Comparison of ENCODE assay signal across 27 cellular contexts in genomic region chr15:77853910-77854309, GRCh38.
A peak's percentile ranks its signal among the peaks of the same experiment; 100 is the strongest.
DNase-seq lines count a peak whose midpoint lies in the region; ATAC-seq, FAIRE-seq and TF ChIP-seq lines count a peak whose summit lies in the region.
"Had no signal": no experiment of that assay in that cellular context is flagged by ENCODE, and none has a peak within 500 bp of the region (broad histone marks: within the 10 kb centered on the region; RNA-seq: fewer than 3 reads in every experiment).

No MANE protein-coding gene starts in this region.

- TF ChIP-seq EP300 in HepG2 (IDR thresholded peaks at IDR 0.05; ENCODE audit: low read depth in 2 of 2, low read length in 2 of 2) (no peak), HepG2 (CRISPR knock-in tag; IDR thresholded peaks at IDR 0.05; ENCODE audit: borderline replicate concordance) (no peak)

- WGBS in right lobe of liver (ENCODE audit: insufficient coverage, low coverage, low lambda C conversion rate, missing lambda C conversion rate), result 59% methylated on average over 6 of the region's 6 CpGs
- 29% methylated on average over 6 of the region's 6 CpGs for WGBS in HepG2 (ENCODE audit: low lambda C conversion rate)
- WGBS in spleen, 5 donors, result 78 to 85% (median 84%) methylated on average over 6 of the region's 6 CpGs

- H3K27me3 ChIP-seq in right lobe of liver (no peaks in the 10 kb centered on the region), HepG2 (ENCODE audit: control insufficient read depth in 1 of 2, insufficient read depth in 2 of 2, low read length in 2 of 2) (peaks cover 0 to 31% of the 10 kb centered on the region in 2 experiments; a peak in 2 of 5 replicates), lower lobe of right lung (ENCODE audit: low read depth) (peaks cover 3% of the 10 kb centered on the region), spleen (replicated peaks in 1 of 7) (peaks cover 0 to 21% (median 0%) of the 10 kb centered on the region in 7 donors)
- H3K27me3 ChIP-seq: BE2C; BLaER1 treated with 17β-estradiol and CSF1 and Interleukin-3, amounts not matched to agents 10 nM and 100 nM had no signal

- H3K4me3 Mint-ChIP-seq in activated CD8-positive, alpha-beta memory T cell treated with anti-CD3 and anti-CD28 coated beads, Interleukin-2, amount 10 ng/mL, durations not matched to agents 7 days and 5 days, result no peak overlapping the region
- H3K4me3 Mint-ChIP-seq: CD14-positive monocyte; CD4-positive, alpha-beta T cell; CD8-positive, alpha-beta memory T cell had no signal

- no peak overlapping the region for H3K4me3 ChIP-seq in right lobe of liver
- H3K4me3 ChIP-seq in HepG2 (replicated peaks in 1 of 3; ENCODE audit: insufficient read depth in 1 of 3, low read depth in 2 of 3, low read length in 3 of 3), result no peak overlapping the region
- H3K4me3 ChIP-seq in lower lobe of right lung, result no peak overlapping the region
- H3K4me3 ChIP-seq in spleen, result no peak overlapping the region
- H3K4me3 ChIP-seq: A549; BLaER1 treated with 17β-estradiol and CSF1 and Interleukin-3, amounts not matched to agents 10 nM and 100 nM; GM12878; GM23248 had no signal

- TF ChIP-seq RAD21 in HepG2 (CRISPR knock-in tag; IDR thresholded peaks at IDR 0.05), result no peak

- in situ Hi-C loops in HepG2 (cut with HindIII; ENCODE audit: extremely low pct_ligation_motif_present, low pct_unique_long_range_greater_than_20kb), result no loop called here

- no peaks in the 10 kb centered on the region for H3K36me3 ChIP-seq in right lobe of liver
- H3K36me3 ChIP-seq in HepG2 (replicated peaks in 1 of 2; ENCODE audit: control insufficient read depth in 1 of 2, insufficient read depth in 2 of 2, low read length in 2 of 2), result no peaks in the 10 kb centered on the region
- no peaks in the 10 kb centered on the region for H3K36me3 ChIP-seq in lower lobe of right lung
- no peaks in the 10 kb centered on the region for H3K36me3 ChIP-seq in spleen
- H3K36me3 ChIP-seq: BE2C; BLaER1 treated with 17β-estradiol and CSF1 and Interleukin-3, amounts not matched to agents 10 nM and 100 nM had no signal

- H3K79me2 ChIP-seq in HepG2 (ENCODE audit: insufficient read depth, low read length), result no peaks in the 10 kb centered on the region

- ATAC-seq in activated CD8-positive, alpha-beta memory T cell treated with anti-CD3 and anti-CD28 coated beads, Interleukin-2, amount 10 ng/mL, durations not matched to agents 7 days and 5 days, result no peak
- ATAC-seq in right lobe of liver (no peak), HepG2 (no peak), lower lobe of right lung (no peak)
- ATAC-seq: A549, GM12878 had no signal

- no peak overlapping the region for H3K27ac Mint-ChIP-seq in activated CD8-positive, alpha-beta memory T cell treated with anti-CD3 and anti-CD28 coated beads, Interleukin-2, amount 10 ng/mL, durations not matched to agents 7 days and 5 days
- H3K27ac Mint-ChIP-seq: CD4-positive, alpha-beta T cell; CD8-positive, alpha-beta memory T cell had no signal

- no peak for TF ChIP-seq CTCF in right lobe of liver (IDR thresholded peaks at IDR 0.05)
- no peak for TF ChIP-seq CTCF in HepG2 (CRISPR knock-in tag; IDR thresholded peaks at IDR 0.05)
- no peak for TF ChIP-seq CTCF in lower lobe of right lung (IDR thresholded peaks at IDR 0.05)
- no peak for TF ChIP-seq CTCF in spleen (IDR thresholded peaks at IDR 0.05 in 8 of 11, conservative IDR thresholded peaks at IDR 0.05 in 3 of 11)

- POLR2A ChIA-PET in HepG2 (lab: Yijun Ruan, JAX), result no interaction called here

- CTCF ChIA-PET in activated CD8-positive, alpha-beta memory T cell treated with anti-CD3 and anti-CD28 coated beads, Interleukin-2, amount 10 ng/mL, durations not matched to agents 7 days and 5 days (lab: Charles Lee), result no interaction called here
- CTCF ChIA-PET in HepG2 (lab: Yijun Ruan, JAX; ENCODE audit: low intra/inter-chr PET ratio, low total read pairs), result no interaction called here

- no peaks in the 10 kb centered on the region for H3K4me1 Mint-ChIP-seq in activated CD8-positive, alpha-beta memory T cell treated with anti-CD3 and anti-CD28 coated beads, Interleukin-2, amount 10 ng/mL, durations not matched to agents 7 days and 5 days
- H3K4me1 Mint-ChIP-seq: CD8-positive, alpha-beta memory T cell had no signal

- BruUV-seq in HepG2 (replicated peaks; lab: Mats Ljungman, UMichigan), result no TSS peak

- H3K9me3 ChIP-seq in right lobe of liver, result no peaks in the 10 kb centered on the region
- H3K9me3 ChIP-seq in HepG2 (ENCODE audit: low read length), result no peaks in the 10 kb centered on the region
- peaks cover 5% of the 10 kb centered on the region for H3K9me3 ChIP-seq in lower lobe of right lung
- H3K9me3 ChIP-seq in spleen, result peaks cover 0 to 18% (median 11%) of the 10 kb centered on the region in 8 donors
- H3K9me3 ChIP-seq: BE2C had no signal

- TF ChIP-seq POLR2A in right lobe of liver (IDR thresholded peaks at IDR 0.05), result no peak
- no peak for TF ChIP-seq POLR2A in HepG2 (IDR thresholded peaks at IDR 0.05; ENCODE audit: insufficient read depth in 1 of 2, low read depth in 2 of 2, low read length in 2 of 2)
- TF ChIP-seq POLR2A in spleen (IDR thresholded peaks at IDR 0.05), result no peak

- FAIRE-seq in HepG2 (lab: Jason Lieb, UNC), result no peak
- FAIRE-seq: A549, D721Med, GM12878, GM19239, H1 had no signal

- H3K27ac ChIP-seq in right lobe of liver, result no peak overlapping the region
- H3K27ac ChIP-seq in HepG2 (ENCODE audit: extremely low read length, insufficient read depth, low read length), result no peak overlapping the region
- H3K27ac ChIP-seq in lower lobe of right lung, result no peak overlapping the region
- no peak overlapping the region for H3K27ac ChIP-seq in spleen
- H3K27ac ChIP-seq: A549; BLaER1 treated with 17β-estradiol and CSF1 and Interleukin-3, amounts not matched to agents 10 nM and 100 nM; GM23248 had no signal

- H3K9ac ChIP-seq in HepG2 (ENCODE audit: insufficient read depth, low read depth, low read length), result no peak overlapping the region
- H3K9ac ChIP-seq: BLaER1 treated with 17β-estradiol and CSF1 and Interleukin-3, amounts not matched to agents 10 nM and 100 nM; GM23248 had no signal

- H3K27me3 Mint-ChIP-seq in activated CD8-positive, alpha-beta memory T cell treated with anti-CD3 and anti-CD28 coated beads, Interleukin-2, amount 10 ng/mL, durations not matched to agents 7 days and 5 days, result peaks cover 36% of the 10 kb centered on the region

- H4K20me1 ChIP-seq in HepG2 (ENCODE audit: insufficient read depth, low read length), result no peaks in the 10 kb centered on the region
- H4K20me1 ChIP-seq: BLaER1 treated with 17β-estradiol and CSF1 and Interleukin-3, amounts not matched to agents 10 nM and 100 nM had no signal

- H3K9me3 Mint-ChIP-seq in activated CD8-positive, alpha-beta memory T cell treated with anti-CD3 and anti-CD28 coated beads, Interleukin-2, amount 10 ng/mL, durations not matched to agents 7 days and 5 days (ENCODE audit: low read depth), result peaks cover 2% of the 10 kb centered on the region

- H2AFZ ChIP-seq in HepG2 (ENCODE audit: low read length), result no peak overlapping the region
- H2AFZ ChIP-seq: GM23248 had no signal

- H3K4me2 ChIP-seq in HepG2 (ENCODE audit: low read depth, low read length), result no peak overlapping the region
- H3K4me2 ChIP-seq: A549; BLaER1 treated with 17β-estradiol and CSF1 and Interleukin-3, amounts not matched to agents 10 nM and 100 nM had no signal

- intact Hi-C loops in right lobe of liver (cut with DNase I) (no loop called here), HepG2 (cut with micrococcal nuclease; ENCODE audit: unreplicated experiment) (no loop called here), lower lobe of right lung (cut with DNase I) (no loop called here), spleen (cut with DNase I; ENCODE audit: low total_unique reads) (no loop called here)

- peak; percentile 1 for DNase-seq in activated CD8-positive, alpha-beta memory T cell treated with anti-CD3 and anti-CD28 coated beads, Interleukin-2, amount 50 U/mL, for 4 hours
- no peak for DNase-seq in activated CD8-positive, alpha-beta memory T cell treated with anti-CD3 and anti-CD28 coated beads, Interleukin-2, amount 10 ng/mL, durations not matched to agents 7 days and 5 days
- DNase-seq in right lobe of liver (peak in 2 of 3 donors; percentile 6 to 23), HepG2 (ENCODE audit: low spot score) (no peak), lower lobe of right lung (peak; percentile 12), spleen (peak; percentile 27), kidney glomerular epithelial cell (lab: John Stamatoyannopoulos, UW) (no peak)
- DNase-seq: 8988T; ACHN; AML-193; BE2C; CD4-positive, alpha-beta T cell; CD8-positive, alpha-beta memory T cell; DMS 273 treated with DMSO at 0.1 percent for 48 hours; DMS79; EL; GDM1; GM23248; H7; HCEC 1CT had no signal

- H3K36me3 Mint-ChIP-seq in activated CD8-positive, alpha-beta memory T cell treated with anti-CD3 and anti-CD28 coated beads, Interleukin-2, amount 10 ng/mL, durations not matched to agents 7 days and 5 days, result no peaks in the 10 kb centered on the region
- H3K36me3 Mint-ChIP-seq: CD14-positive monocyte; CD8-positive, alpha-beta memory T cell had no signal

- no peaks in the 10 kb centered on the region for H3K4me1 ChIP-seq in right lobe of liver
- no peaks in the 10 kb centered on the region; the same call in 1 of the 2 replicates for H3K4me1 ChIP-seq in HepG2 (ENCODE audit: insufficient read depth, low read length)
- no peaks in the 10 kb centered on the region for H3K4me1 ChIP-seq in lower lobe of right lung
- H3K4me1 ChIP-seq in spleen, result no peaks in the 10 kb centered on the region
- H3K4me1 ChIP-seq: A549 had no signal

TF ChIP-seq in HepG2, 621 proteins besides CTCF, POLR2A, EP300 and RAD21 (continues in another document):
- TF ChIP-seq, protein P1, sequence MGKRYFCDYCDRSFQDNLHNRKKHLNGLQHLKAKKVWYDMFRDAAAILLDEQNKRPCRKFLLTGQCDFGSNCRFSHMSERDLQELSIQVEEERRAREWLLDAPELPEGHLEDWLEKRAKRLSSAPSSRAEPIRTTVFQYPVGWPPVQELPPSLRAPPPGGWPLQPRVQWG (CRISPR knock-in tag; IDR thresholded peaks at IDR 0.05; ENCODE audit: borderline replicate concordance, low read depth), result no peak
- TF ChIP-seq, protein P2, sequence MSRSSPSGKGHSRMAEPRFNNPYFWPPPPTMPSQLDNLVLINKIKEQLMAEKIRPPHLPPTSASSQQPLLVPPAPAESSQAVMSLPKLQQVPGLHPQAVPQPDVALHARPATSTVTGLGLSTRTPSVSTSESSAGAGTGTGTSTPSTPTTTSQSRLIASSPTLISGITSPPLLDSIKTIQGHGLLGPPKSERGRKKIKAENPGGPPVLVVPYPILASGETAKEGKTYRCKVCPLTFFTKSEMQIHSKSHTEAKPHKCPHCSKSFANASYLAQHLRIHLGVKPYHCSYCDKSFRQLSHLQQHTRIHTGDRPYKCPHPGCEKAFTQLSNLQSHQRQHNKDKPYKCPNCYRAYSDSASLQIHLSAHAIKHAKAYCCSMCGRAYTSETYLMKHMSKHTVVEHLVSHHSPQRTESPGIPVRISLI (CRISPR knock-in tag; IDR thresholded peaks at IDR 0.05; ENCODE audit: borderline replicate concordance), result no peak
- no peak for TF ChIP-seq FOXK2 (IDR thresholded peaks at IDR 0.05)
- no peak for TF ChIP-seq SP5 (CRISPR knock-in tag; IDR thresholded peaks at IDR 0.05; ENCODE audit: borderline replicate concordance, low read depth)
- TF ChIP-seq SUZ12 (IDR thresholded peaks at IDR 0.05; ENCODE audit: low read depth, low read length), result no peak
- no peak for TF ChIP-seq SNAPC2 (CRISPR knock-in tag; IDR thresholded peaks at IDR 0.05)

Comparison
In these comparisons a context has a peak if more than half of its experiments do, and no peak if none do; other contexts are left out.
1. DNase-seq: peak in activated CD8-positive, alpha-beta memory T cell treated with anti-CD3 and anti-CD28 coated beads, Interleukin-2, amount 50 U/mL, for 4 hours (single experiment), right lobe of liver (2 of 3), lower lobe of right lung (single experiment) and spleen (single experiment); none in activated CD8-positive, alpha-beta memory T cell treated with anti-CD3 and anti-CD28 coated beads, Interleukin-2, amount 10 ng/mL, durations not matched to agents 7 days and 5 days (single experiment), HepG2 (single experiment) and kidney glomerular epithelial cell (single experiment).